In genomic region chr11:123480290-123480815, GRCh38 we compare ENCODE assay signal across 13 cellular contexts. TPM values are rescaled to one million over a fixed set of nuclear protein-coding genes. Genes with fewer than 3 reads are reported as not detected.
DNase-seq lines count a peak whose midpoint lies in the region; ATAC-seq and TF ChIP-seq lines count a peak whose summit lies in the region.
"Had no signal": no experiment of that assay in that cellular context is flagged by ENCODE, and none has a peak within 500 bp of the region (broad histone marks: within the 10 kb centered on the region; RNA-seq: fewer than 3 reads in every experiment).

No MANE protein-coding gene starts in this region.

- H3K4me3 Mint-ChIP-seq in naive B cell (peak overlapping the region in 3 of 8 donors; percentile 1 to 74 (median 11)), nephron progenitor cell (no peak overlapping the region)

- H3K27ac Mint-ChIP-seq in naive B cell (peak overlapping the region in 4 of 6 donors; percentile 1 to 51 (median 34)), nephron progenitor cell (no peak overlapping the region)

- WGBS in body of pancreas, 2 donors = 33 to 39% methylated on average over 4 of the region's 4 CpGs

- H3K4me3 ChIP-seq in NB4 (ENCODE audit: low read depth, low read length) (peak overlapping the region; percentile 62), body of pancreas (no peak overlapping the region)
- H3K4me3 ChIP-seq: esophagus squamous epithelium, psoas muscle, uterus had no signal

- no peak overlapping the region for H3K27ac ChIP-seq in body of pancreas
- H3K27ac ChIP-seq: esophagus squamous epithelium, psoas muscle, uterus had no signal

- H3K36me3 Mint-ChIP-seq in naive B cell = no peaks in the 10 kb centered on the region
- no peaks in the 10 kb centered on the region for H3K36me3 Mint-ChIP-seq in nephron progenitor cell (ENCODE audit: low read depth)

- peaks cover 3% of the 10 kb centered on the region for H3K4me1 ChIP-seq in body of pancreas
- H3K4me1 ChIP-seq: uterus had no signal

- DNase-seq in NB4 (ENCODE audit: low read depth) (peak; percentile 85), naive B cell (no peak), nephron progenitor cell (no peak), retina (no peak), body of pancreas (no peak), NCI-H2196 (lab: John Stamatoyannopoulos, UW; ENCODE audit: unreplicated experiment) (no peak)
- DNase-seq: DMS79, esophagus squamous epithelium, NCI-H1436 treated with DMSO at 0.1 percent for 48 hours, psoas muscle, uterus had no signal

- H3K27me3 Mint-ChIP-seq in naive B cell (peaks cover 0 to 14% (median 9%) of the 10 kb centered on the region in 3 donors), nephron progenitor cell (ENCODE audit: low read depth, poor library complexity) (peaks cover 3% of the 10 kb centered on the region)

- no peak for TF ChIP-seq POLR2A in NB4 (IDR thresholded peaks at IDR 0.05; ENCODE audit: extremely low read depth, insufficient read length)
- no peak for TF ChIP-seq POLR2A in body of pancreas (IDR thresholded peaks at IDR 0.05)

- H3K4me1 Mint-ChIP-seq in naive B cell = peaks cover 18 to 46% (median 28%) of the 10 kb centered on the region in 3 donors
- peaks cover 22% of the 10 kb centered on the region for H3K4me1 Mint-ChIP-seq in nephron progenitor cell

- no peaks in the 10 kb centered on the region for H3K27me3 ChIP-seq in body of pancreas
- H3K27me3 ChIP-seq: uterus had no signal

- TF ChIP-seq CTCF in NB4 (IDR thresholded peaks at IDR 0.05; ENCODE audit: low read depth, low read length) (no peak), nephron progenitor cell (IDR thresholded peaks at IDR 0.05) (no peak), body of pancreas (IDR thresholded peaks at IDR 0.05) (no peak)

- ATAC-seq in GM18520 (IDR thresholded peaks at IDR 0.05; ENCODE audit: unreplicated experiment) (peak; percentile 65), HG02678 (IDR thresholded peaks at IDR 0.05; ENCODE audit: unreplicated experiment) (peak; percentile 48), naive B cell (ENCODE audit: low read depth in 2 of 2) (peak in 1 of 2 donors; percentile 47), body of pancreas (no peak)
- ATAC-seq: psoas muscle had no signal

- H3K9me3 Mint-ChIP-seq in naive B cell = no peaks in the 10 kb centered on the region
- H3K9me3 Mint-ChIP-seq in nephron progenitor cell = no peaks in the 10 kb centered on the region

- H3K36me3 ChIP-seq in body of pancreas (replicated peaks in 1 of 2; ENCODE audit: insufficient read depth in 1 of 2, low read depth in 2 of 2) = no peaks in the 10 kb centered on the region
- H3K36me3 ChIP-seq: esophagus squamous epithelium, uterus had no signal

- no peaks in the 10 kb centered on the region for H3K9me3 ChIP-seq in body of pancreas
- H3K9me3 ChIP-seq: esophagus squamous epithelium, psoas muscle, uterus had no signal

- intact Hi-C loops in body of pancreas (cut with DNase I) = loop anchor here (5.0 to 10.0 kb wide), 2 partner anchors 73 to 176 kb away; no protein-coding TSS in a partner anchor

RNA-seq across cellular contexts. Expression of gene GRAMD1B, which starts 50.3 kb away (rescaled TPM):
- polyA plus RNA-seq in naive B cell (ENCODE audit: low read depth in 6 of 6) = under 1 TPM in 1 of 6 donors, not detected in 5; 0.84 TPM
- 1 to 10 TPM in 1 of 2 donors, under 1 TPM in 1; 0.66 to 3.4 TPM for total RNA-seq in body of pancreas
